In genomic region chr10:45433716-45434469, GRCh38 we compare ENCODE assay signal across 11 cellular contexts. TPM values are rescaled to one million over a fixed set of nuclear protein-coding genes. Genes with fewer than 3 reads are reported as not detected.
DNase-seq lines count a peak whose midpoint lies in the region; ATAC-seq, FAIRE-seq and TF ChIP-seq lines count a peak whose summit lies in the region.
"Had no signal": no experiment of that assay in that cellular context is flagged by ENCODE, and none has a peak within 500 bp of the region (broad histone marks: within the 10 kb centered on the region; RNA-seq: fewer than 3 reads in every experiment).

No MANE protein-coding gene starts in this region.

- in situ Hi-C loops in HepG2 (cut with HindIII; ENCODE audit: extremely low pct_ligation_motif_present, low pct_unique_long_range_greater_than_20kb): loop anchor here (25.0 kb wide), 1 partner anchor 422 kb away; the partner anchor contains the start of gene ZNF22

- H3K4me2 ChIP-seq in HepG2 (ENCODE audit: low read depth, low read length): no peak overlapping the region; the same call in 1 of the 2 replicates
- peak overlapping the region; percentile 70 for H3K4me2 ChIP-seq in KMS-11

- H3K9me3 ChIP-seq in HepG2 (ENCODE audit: low read length): no peaks in the 10 kb centered on the region; the same call in 1 of the 2 replicates
- H3K9me3 ChIP-seq in right lobe of liver: no peaks in the 10 kb centered on the region

- POLR2A ChIA-PET in HepG2 (lab: Yijun Ruan, JAX): no interaction called here

- no peak overlapping the region for H3K27ac Mint-ChIP-seq in nephron progenitor cell
- H3K27ac Mint-ChIP-seq: brain had no signal

- TF ChIP-seq CTCF in HepG2 (CRISPR knock-in tag; IDR thresholded peaks at IDR 0.05) (no peak), right lobe of liver (IDR thresholded peaks at IDR 0.05) (no peak), KMS-11 (conservative IDR thresholded peaks at IDR 0.05; ENCODE audit: low read depth, low read length) (no peak), nephron progenitor cell (IDR thresholded peaks at IDR 0.05) (no peak)

- H3K36me3 Mint-ChIP-seq in nephron progenitor cell (ENCODE audit: low read depth): no peaks in the 10 kb centered on the region
- H3K36me3 Mint-ChIP-seq: brain had no signal

- H3K36me3 ChIP-seq in HepG2 (replicated peaks in 1 of 2; ENCODE audit: control insufficient read depth in 1 of 2, insufficient read depth in 2 of 2, low read length in 2 of 2) (no peaks in the 10 kb centered on the region), right lobe of liver (no peaks in the 10 kb centered on the region), KMS-11 (ENCODE audit: insufficient read depth) (no peaks in the 10 kb centered on the region)

- BruUV-seq in HepG2 (replicated peaks; lab: Mats Ljungman, UMichigan): no TSS peak

- H3K9me3 Mint-ChIP-seq in nephron progenitor cell: peaks cover 17% of the 10 kb centered on the region

- DNase-seq in HepG2 (ENCODE audit: low spot score) (no peak), right lobe of liver (no peak), 8988T (no peak), ecto neural progenitor cell (ENCODE audit: low spot score) (no peak), nephron progenitor cell (no peak)
- no peak for DNase-seq in activated effector memory CD4-positive, alpha-beta T cell treated with Interleukin-2 at 50 U/mL for 16 hours
- DNase-seq: NCI-H2029, T-helper 2 cell had no signal

- CTCF ChIA-PET in HepG2 (lab: Yijun Ruan, JAX; ENCODE audit: low intra/inter-chr PET ratio, low total read pairs): no interaction called here

- no peak overlapping the region for H3K4me3 ChIP-seq in HepG2 (replicated peaks in 1 of 3; ENCODE audit: insufficient read depth in 1 of 3, low read depth in 2 of 3, low read length in 3 of 3)
- no peak overlapping the region for H3K4me3 ChIP-seq in right lobe of liver
- no peak overlapping the region for H3K4me3 ChIP-seq in KMS-11 (IDR thresholded peaks at IDR 0.05; ENCODE audit: insufficient read depth, low read depth, low read length)

- H3K27ac ChIP-seq in HepG2 (ENCODE audit: extremely low read length, insufficient read depth, low read length) (no peak overlapping the region), right lobe of liver (no peak overlapping the region), KMS-11 (peak overlapping the region; percentile 96)

- H4K20me1 ChIP-seq in HepG2 (ENCODE audit: insufficient read depth, low read length) (no peaks in the 10 kb centered on the region), KMS-11 (ENCODE audit: insufficient read depth) (no peaks in the 10 kb centered on the region)

- WGBS in HepG2 (ENCODE audit: low lambda C conversion rate): 15% methylated on average over 8 of the region's 8 CpGs
- 60% methylated on average over 5 of the region's 8 CpGs for WGBS in right lobe of liver (ENCODE audit: insufficient coverage, low coverage, low lambda C conversion rate, missing lambda C conversion rate)

- ATAC-seq in HepG2 (peak; percentile 41; the same call in 2 of the 3 replicates), right lobe of liver (no peak), HG02642 (IDR thresholded peaks at IDR 0.05; ENCODE audit: poor library complexity, unreplicated experiment) (peak; percentile 96)

- H3K9ac ChIP-seq in HepG2 (ENCODE audit: insufficient read depth, low read depth, low read length): no peak overlapping the region
- peak overlapping the region; percentile 71; the same call in 1 of the 2 replicates for H3K9ac ChIP-seq in KMS-11

- TF ChIP-seq POLR2A in HepG2 (IDR thresholded peaks at IDR 0.05; ENCODE audit: insufficient read depth in 1 of 2, low read depth in 2 of 2, low read length in 2 of 2) (no peak), right lobe of liver (IDR thresholded peaks at IDR 0.05) (no peak)

- peaks cover 2% of the 10 kb centered on the region for H3K4me1 Mint-ChIP-seq in nephron progenitor cell

- H3K27me3 Mint-ChIP-seq in nephron progenitor cell (ENCODE audit: low read depth, poor library complexity): peaks cover 4% of the 10 kb centered on the region

- peaks cover 42% of the 10 kb centered on the region for H3K4me1 ChIP-seq in HepG2 (ENCODE audit: insufficient read depth, low read length)
- no peaks in the 10 kb centered on the region for H3K4me1 ChIP-seq in right lobe of liver
- peaks cover 77% of the 10 kb centered on the region for H3K4me1 ChIP-seq in KMS-11 (ENCODE audit: low read depth, poor library complexity, severe bottlenecking)

- no peak overlapping the region for H2AFZ ChIP-seq in HepG2 (ENCODE audit: low read length)
- peak overlapping the region; percentile 42; the same call in 1 of the 2 replicates for H2AFZ ChIP-seq in KMS-11 (ENCODE audit: low read depth)

- TF ChIP-seq RAD21 in HepG2 (CRISPR knock-in tag; IDR thresholded peaks at IDR 0.05): no peak

- TF ChIP-seq EP300 in HepG2 (IDR thresholded peaks at IDR 0.05; ENCODE audit: low read depth in 2 of 2, low read length in 2 of 2): no peak
- no peak for TF ChIP-seq EP300 in HepG2 (CRISPR knock-in tag; IDR thresholded peaks at IDR 0.05; ENCODE audit: borderline replicate concordance)

- no peak for FAIRE-seq in HepG2 (lab: Jason Lieb, UNC)

- intact Hi-C loops in HepG2 (cut with micrococcal nuclease; ENCODE audit: unreplicated experiment): loop anchor here (10.0 kb wide), 1 partner anchor 179 kb away; no protein-coding TSS in a partner anchor
- intact Hi-C loops in right lobe of liver (cut with DNase I): no loop called here

- no peaks in the 10 kb centered on the region for H3K79me2 ChIP-seq in HepG2 (ENCODE audit: insufficient read depth, low read length)
- no peaks in the 10 kb centered on the region for H3K79me2 ChIP-seq in KMS-11 (ENCODE audit: insufficient read depth, low read depth)

- H3K27me3 ChIP-seq in HepG2 (ENCODE audit: control insufficient read depth in 1 of 2, insufficient read depth in 2 of 2, low read length in 2 of 2) (peaks cover 0 to 26% of the 10 kb centered on the region in 2 experiments; a peak in 2 of 5 replicates), right lobe of liver (no peaks in the 10 kb centered on the region), KMS-11 (ENCODE audit: insufficient read depth, low read depth) (no peaks in the 10 kb centered on the region)

- H3K4me3 Mint-ChIP-seq in nephron progenitor cell: no peak overlapping the region
- H3K4me3 Mint-ChIP-seq: brain had no signal

TF ChIP-seq in HepG2, 621 proteins besides CTCF, POLR2A, EP300 and RAD21 (continues in another document):
- TF ChIP-seq MIER2 (CRISPR knock-in tag; IDR thresholded peaks at IDR 0.05) (no peak), ZNF816 (CRISPR knock-in tag; IDR thresholded peaks at IDR 0.05; ENCODE audit: borderline replicate concordance) (no peak), JARID2 (CRISPR knock-in tag; IDR thresholded peaks at IDR 0.05; ENCODE audit: insufficient replicate concordance) (no peak), CHD2 (IDR thresholded peaks at IDR 0.05; ENCODE audit: low read depth, low read length) (no peak), POLR2AphosphoS2 (IDR thresholded peaks at IDR 0.05; ENCODE audit: low read depth, low read length) (no peak), ARNT2 (CRISPR knock-in tag; IDR thresholded peaks at IDR 0.05; ENCODE audit: low read depth) (no peak)

RNA-seq across cellular contexts. Expression of gene ALOX5, which starts 59.9 kb away (rescaled TPM):
- total RNA-seq in HepG2 (2016; rRNA removed; fragmentation: Illumina TruSeq; extraction: Trizol) (not detected in 2 replicates), right lobe of liver (10 to 100 TPM in 2 of 6 experiments, 1 to 10 TPM in 4; 3.1 to 10.9 (median 6.6) TPM)
- not detected in 2 replicates for total RNA-seq in HepG2 (2016; cell fraction: cytosol; rRNA removed; fragmentation: Illumina TruSeq; extraction: Trizol; ENCODE audit: low read depth)
- total RNA-seq in HepG2 (2016; cell fraction: insoluble cytoplasmic fraction; rRNA removed; fragmentation: Illumina TruSeq; extraction: Trizol): not detected in 2 replicates
- total RNA-seq in HepG2 (2016; cell fraction: membrane; rRNA removed; fragmentation: Illumina TruSeq; extraction: Trizol): not detected in 2 replicates
- total RNA-seq in HepG2 (2016; cell fraction: nucleus; rRNA removed; fragmentation: Illumina TruSeq; extraction: Trizol): not detected in 2 replicates
- polyA plus RNA-seq in HepG2 (2011; rRNA removed): 0.04 TPM in 1 of 2 replicates, not detected in the other
- 0.01 TPM in 1 of 2 replicates, not detected in the other for polyA plus RNA-seq in HepG2 (2011; cell fraction: cytosol; rRNA removed)
- 0.73 and 0.93 TPM in 2 replicates for polyA plus RNA-seq in HepG2 (2011; cell fraction: nucleus; rRNA removed)
- polyA plus RNA-seq in HepG2 (2012): 0.25 and 0.31 TPM in 2 replicates
- polyA plus RNA-seq in HepG2 (2016; cell fraction: cytosol; fragmentation: Illumina TruSeq; extraction: Trizol; ENCODE audit: low read depth): not detected in 2 replicates
- polyA plus RNA-seq in HepG2 (2016; cell fraction: insoluble cytoplasmic fraction; fragmentation: Illumina TruSeq; extraction: Trizol; ENCODE audit: low read depth): not detected in 2 replicates
- not detected in 2 replicates for polyA plus RNA-seq in HepG2 (2016; cell fraction: membrane; fragmentation: Illumina TruSeq; extraction: Trizol; ENCODE audit: low read depth)
- polyA plus RNA-seq in HepG2 (2016; cell fraction: nucleus; fragmentation: Illumina TruSeq; extraction: Trizol; ENCODE audit: insufficient read depth, low read depth): not detected in 2 replicates
- polyA minus RNA-seq in HepG2 (2011; rRNA and poly(A)+ RNA removed; ENCODE audit: low replicate concordance): 2.4 TPM in 1 of 2 replicates, not detected in the other
- not detected in 2 replicates for polyA minus RNA-seq in HepG2 (2011; cell fraction: cytosol; rRNA and poly(A)+ RNA removed)
- polyA minus RNA-seq in HepG2 (2011; cell fraction: nucleus; rRNA and poly(A)+ RNA removed): not detected in 2 replicates

Comparison
In these comparisons a context has a peak if more than half of its experiments do, and no peak if none do; other contexts are left out.
1. ATAC-seq: peak in HepG2 (single experiment) and HG02642 (single experiment); none in right lobe of liver (0 of 4).